In genomic region chr1:119442756-119443155, GRCh38 we compare ENCODE assay signal across 1 cellular context.
TF ChIP-seq lines count a peak whose summit lies in the region.

No MANE protein-coding gene starts in this region.

TF ChIP-seq in K562, 482 proteins besides CTCF, POLR2A, EP300 and RAD21:
- TF ChIP-seq TCF7L2 (IDR thresholded peaks at IDR 0.05; ENCODE audit: low read depth, low read length), result no peak
- no peak for TF ChIP-seq ZBTB17 (CRISPR knock-in tag; IDR thresholded peaks at IDR 0.05)
- TF ChIP-seq ZNF740 (CRISPR knock-in tag; IDR thresholded peaks at IDR 0.05), result no peak
- no peak for TF ChIP-seq ZNF740 (tag; IDR thresholded peaks at IDR 0.05)
- TF ChIP-seq NCOA4 (IDR thresholded peaks at IDR 0.05; ENCODE audit: partially characterized antibody), result no peak
- TF ChIP-seq ZNF143 (CRISPR knock-in tag; IDR thresholded peaks at IDR 0.05), result no peak
- no peak for TF ChIP-seq TCF7 (IDR thresholded peaks at IDR 0.05; ENCODE audit: borderline replicate concordance)
- no peak for TF ChIP-seq SIN3B (IDR thresholded peaks at IDR 0.05; ENCODE audit: low read depth)
- no peak for TF ChIP-seq RBM39 (optimal IDR thresholded peaks at IDR 0.05; ENCODE audit: low read depth, low read length)
- TF ChIP-seq HSF4 (CRISPR knock-in tag; IDR thresholded peaks at IDR 0.05; ENCODE audit: borderline replicate concordance), result no peak
- no peak for TF ChIP-seq MGA (IDR thresholded peaks at IDR 0.05)
- TF ChIP-seq CSDE1 (IDR thresholded peaks at IDR 0.05), result no peak
- no peak for TF ChIP-seq DLX4 (CRISPR knock-in tag; IDR thresholded peaks at IDR 0.05)
